ENCODE assay signal across 8 cellular contexts in the genomic region with DNA sequence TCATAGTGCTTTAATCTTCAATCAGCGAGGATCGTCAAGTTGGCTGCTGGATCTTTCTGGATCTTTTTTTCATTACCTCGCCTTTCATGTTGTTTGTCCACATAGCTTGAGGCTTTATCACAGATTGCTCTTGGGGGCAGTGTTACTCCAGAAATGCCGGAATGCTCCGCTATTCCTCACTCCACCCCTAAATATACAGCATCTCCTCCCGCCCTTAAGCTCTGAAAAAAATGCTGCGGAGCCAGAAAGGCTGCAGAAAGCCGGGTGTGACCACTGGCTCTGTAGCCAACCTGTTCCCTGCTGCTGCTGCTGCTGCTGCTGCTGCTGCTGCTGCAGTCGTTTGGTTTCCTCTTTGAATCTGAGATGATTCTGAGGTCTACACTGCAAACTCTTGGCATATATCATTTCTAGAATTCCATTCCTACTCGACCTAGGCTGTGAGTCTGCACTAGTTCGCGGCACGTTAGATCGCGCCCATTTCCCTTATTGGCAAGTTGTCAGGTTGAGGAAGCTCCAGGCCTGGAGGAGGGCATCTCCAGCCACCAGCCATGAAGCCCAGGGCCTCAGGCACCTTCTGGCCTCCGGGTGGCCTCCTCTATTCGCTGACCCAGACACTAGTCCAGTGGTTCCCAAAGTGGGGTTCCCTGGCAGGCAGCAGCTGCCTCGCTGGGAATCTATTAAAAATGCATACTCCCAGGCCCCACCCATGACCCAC. TPM values are rescaled to one million over a fixed set of nuclear protein-coding genes. Genes with fewer than 3 reads are reported as not detected.
A peak's percentile ranks its signal among the peaks of the same experiment; 100 is the strongest.
DNase-seq lines count a peak whose midpoint lies in the region; ATAC-seq and TF ChIP-seq lines count a peak whose summit lies in the region.

No MANE protein-coding gene starts in this region.

- TF ChIP-seq POLR2A in esophagus muscularis mucosa (IDR thresholded peaks at IDR 0.05; ENCODE audit: low read depth): no peak

- peaks cover 5% of the 10 kb centered on the region for H3K27me3 Mint-ChIP-seq in activated T-cell treated with anti-CD3 and anti-CD28 coated beads, Interleukin-2, amount 50 U/mL, for 24 hours
- no peaks in the 10 kb centered on the region for H3K27me3 Mint-ChIP-seq in naive thymus-derived CD8-positive, alpha-beta T cell
- no peaks in the 10 kb centered on the region for H3K27me3 Mint-ChIP-seq in stimulated activated memory B cell treated with anti-CD40 and anti-IgM and Interleukin-4, amounts not matched to agents 10 μg/mL and 1 μg/mL and 100 μg/mL, for 72 hours

- intact Hi-C loops in OCI-LY7 (cut with micrococcal nuclease; ENCODE audit: unreplicated experiment): loop anchor here (5.0 kb wide), 1 partner anchor 266 kb away; the partner anchor contains the start of genes PQBP1 and TIMM17B
- intact Hi-C loops in esophagus muscularis mucosa (cut with DNase I): no loop called here

- DNase-seq in AG08396 (ENCODE audit: low spot score) (peak; percentile 87), HT1080 (ENCODE audit: low read depth) (peak; percentile 90), OCI-LY7 (ENCODE audit: low spot score) (peak; percentile 87), esophagus muscularis mucosa (ENCODE audit: extremely low spot score) (peak; percentile 91)
- DNase-seq in activated T-cell treated with anti-CD3 and anti-CD28 coated beads, Interleukin-2, amount 50 U/mL, for 24 hours: peak; percentile 52
- DNase-seq in naive thymus-derived CD8-positive, alpha-beta T cell: peak; percentile 15 to 89 (median 68)

- WGBS in esophagus muscularis mucosa: 50% methylated on average over 16 of the region's 18 CpGs

- POLR2A ChIA-PET in OCI-LY7 (lab: Charles Lee): interaction anchor here (0.6 to 0.7 kb wide), 4 partner anchors 41 to 1435 kb away, joined by 4 read pairs; no protein-coding TSS in a partner anchor
- POLR2A ChIA-PET in naive thymus-derived CD8-positive, alpha-beta T cell (lab: Charles Lee): interaction anchor here (0.6 to 1.6 kb wide), 3 partner anchors 14 to 287 kb away, joined by 3 to 5 read pairs (median 4); partner anchors contain the start of gene PIM2

- H3K4me3 Mint-ChIP-seq in activated T-cell treated with anti-CD3 and anti-CD28 coated beads, Interleukin-2, amount 50 U/mL, for 24 hours: no peak overlapping the region
- H3K4me3 Mint-ChIP-seq in naive thymus-derived CD8-positive, alpha-beta T cell: peak overlapping the region in 9 of 10 donors; percentile 11 to 62 (median 33)
- H3K4me3 Mint-ChIP-seq in stimulated activated memory B cell treated with anti-CD40 and anti-IgM and Interleukin-4, amounts not matched to agents 10 μg/mL and 1 μg/mL and 100 μg/mL, for 72 hours: no peak overlapping the region

- no peak for TF ChIP-seq EP300 in esophagus muscularis mucosa (IDR thresholded peaks at IDR 0.05)

- H3K36me3 ChIP-seq in OCI-LY7 (ENCODE audit: insufficient read depth, low read length) (no peaks in the 10 kb centered on the region), esophagus muscularis mucosa (no peaks in the 10 kb centered on the region)

- no peaks in the 10 kb centered on the region for H3K9me3 Mint-ChIP-seq in activated T-cell treated with anti-CD3 and anti-CD28 coated beads, Interleukin-2, amount 50 U/mL, for 24 hours
- no peaks in the 10 kb centered on the region for H3K9me3 Mint-ChIP-seq in naive thymus-derived CD8-positive, alpha-beta T cell
- no peaks in the 10 kb centered on the region for H3K9me3 Mint-ChIP-seq in stimulated activated memory B cell treated with anti-CD40 and anti-IgM and Interleukin-4, amounts not matched to agents 10 μg/mL and 1 μg/mL and 100 μg/mL, for 72 hours

- H3K4me1 ChIP-seq in OCI-LY7 (ENCODE audit: insufficient read depth, low read length, poor library complexity, severe bottlenecking) (peaks cover 11% of the 10 kb centered on the region), esophagus muscularis mucosa (peaks cover 0 to 8% (median 6%) of the 10 kb centered on the region in 4 donors)

- H2AFZ ChIP-seq in OCI-LY7 (ENCODE audit: low read length): no peak overlapping the region

- H3K4me3 ChIP-seq in OCI-LY7 (ENCODE audit: low read depth, low read length, poor library complexity, severe bottlenecking) (no peak overlapping the region), esophagus muscularis mucosa (peak overlapping the region in 1 of 4 donors; percentile 21)

- H4K20me1 ChIP-seq in OCI-LY7 (ENCODE audit: insufficient read depth, low read length): no peaks in the 10 kb centered on the region

- H3K27me3 ChIP-seq in esophagus muscularis mucosa: no peaks in the 10 kb centered on the region

- no peak overlapping the region for H3K27ac Mint-ChIP-seq in activated T-cell treated with anti-CD3 and anti-CD28 coated beads, Interleukin-2, amount 50 U/mL, for 24 hours
- peak overlapping the region in 7 of 10 donors; percentile 8 to 68 (median 44) for H3K27ac Mint-ChIP-seq in naive thymus-derived CD8-positive, alpha-beta T cell
- no peak overlapping the region for H3K27ac Mint-ChIP-seq in stimulated activated memory B cell treated with anti-CD40 and anti-IgM and Interleukin-4, amounts not matched to agents 10 μg/mL and 1 μg/mL and 100 μg/mL, for 72 hours

- peak overlapping the region; percentile 43; the same call in 1 of the 2 replicates for H3K4me2 ChIP-seq in OCI-LY7 (ENCODE audit: low read length)

- H3K4me1 Mint-ChIP-seq in activated T-cell treated with anti-CD3 and anti-CD28 coated beads, Interleukin-2, amount 50 U/mL, for 24 hours (ENCODE audit: low read depth): peaks cover 8% of the 10 kb centered on the region
- peaks cover 0 to 16% (median 4%) of the 10 kb centered on the region in 4 donors for H3K4me1 Mint-ChIP-seq in naive thymus-derived CD8-positive, alpha-beta T cell
- H3K4me1 Mint-ChIP-seq in stimulated activated memory B cell treated with anti-CD40 and anti-IgM and Interleukin-4, amounts not matched to agents 10 μg/mL and 1 μg/mL and 100 μg/mL, for 72 hours: no peaks in the 10 kb centered on the region

- peak; percentile 70 for TF ChIP-seq CTCF in OCI-LY7 (conservative IDR thresholded peaks at IDR 0.05; ENCODE audit: low read length)
- TF ChIP-seq CTCF in esophagus muscularis mucosa (IDR thresholded peaks at IDR 0.05): peak; percentile 32 to 48 (median 44)

- H3K9me3 ChIP-seq in OCI-LY7 (ENCODE audit: low read length) (no peaks in the 10 kb centered on the region), esophagus muscularis mucosa (no peaks in the 10 kb centered on the region)

- no peaks in the 10 kb centered on the region for H3K9me2 ChIP-seq in OCI-LY7 (ENCODE audit: insufficient read depth, low read length)

- H3K27ac ChIP-seq in OCI-LY7 (ENCODE audit: low read depth, low read length, poor library complexity, severe bottlenecking): peak overlapping the region; percentile 25
- H3K27ac ChIP-seq in esophagus muscularis mucosa (replicated peaks in 1 of 4): no peak overlapping the region

- CTCF ChIA-PET in OCI-LY7 (lab: Charles Lee; ENCODE audit: unreplicated experiment): no interaction called here

- no peaks in the 10 kb centered on the region for H3K79me2 ChIP-seq in OCI-LY7 (ENCODE audit: insufficient read depth, low read depth, low read length)

- no TSS peak for BruUV-seq in OCI-LY7 (replicated peaks; lab: Mats Ljungman, UMichigan)

- peak; percentile 94 for ATAC-seq in GM18867 (IDR thresholded peaks at IDR 0.05; ENCODE audit: unreplicated experiment)
- ATAC-seq in naive thymus-derived CD8-positive, alpha-beta T cell: peak; percentile 87 to 88
- ATAC-seq in stimulated activated memory B cell treated with anti-CD40 and anti-IgM and Interleukin-4, amounts not matched to agents 10 μg/mL and 1 μg/mL and 100 μg/mL, for 72 hours: peak; percentile 86

- H3K36me3 Mint-ChIP-seq in activated T-cell treated with anti-CD3 and anti-CD28 coated beads, Interleukin-2, amount 50 U/mL, for 24 hours (ENCODE audit: low read depth): no peaks in the 10 kb centered on the region
- no peaks in the 10 kb centered on the region for H3K36me3 Mint-ChIP-seq in naive thymus-derived CD8-positive, alpha-beta T cell
- no peaks in the 10 kb centered on the region for H3K36me3 Mint-ChIP-seq in stimulated activated memory B cell treated with anti-CD40 and anti-IgM and Interleukin-4, amounts not matched to agents 10 μg/mL and 1 μg/mL and 100 μg/mL, for 72 hours

RNA-seq across cellular contexts. Expression of gene WDR13, which starts 34.2 kb away (rescaled TPM):
- total RNA-seq in HT1080 (2014; rRNA removed; shearing (Covaris generic)): 66.1 and 74.0 TPM in 2 replicates
- 47.2 and 50.2 TPM in 2 replicates for polyA plus RNA-seq in HT1080 (2015; cell fraction: cytosol; rRNA removed)
- polyA plus RNA-seq in HT1080 (2015; cell fraction: nucleus; rRNA removed): 91.6 and 107 TPM in 2 replicates
- 46.7 and 55.6 TPM in 2 replicates for total RNA-seq in OCI-LY7 (2014; rRNA removed; shearing (Covaris generic))
- total RNA-seq in OCI-LY7 (2022) (40.3 and 58.5 TPM in 2 replicates), esophagus muscularis mucosa (100 to 1,000 TPM; 123 to 166 (median 152) TPM)
- 10 to 100 TPM; 49.5 to 51.5 TPM for total RNA-seq in naive thymus-derived CD8-positive, alpha-beta T cell
- polyA plus RNA-seq in naive thymus-derived CD8-positive, alpha-beta T cell: 10 to 100 TPM; 32.2 to 45.5 (median 40.6) TPM

RNA-seq across cellular contexts. Expression of gene WAS, which starts 52.1 kb away (rescaled TPM):
- total RNA-seq in HT1080 (2014; rRNA removed; shearing (Covaris generic)): 0.20 and 0.47 TPM in 2 replicates
- 0.10 TPM in 1 of 2 replicates, not detected in the other for polyA plus RNA-seq in HT1080 (2015; cell fraction: cytosol; rRNA removed)
- polyA plus RNA-seq in HT1080 (2015; cell fraction: nucleus; rRNA removed): 0.25 TPM in 1 of 2 replicates, not detected in the other
- total RNA-seq in OCI-LY7 (2014; rRNA removed; shearing (Covaris generic)): 43.9 and 44.8 TPM in 2 replicates
- total RNA-seq in OCI-LY7 (2022) (87.0 and 89.7 TPM in 2 replicates), esophagus muscularis mucosa (1 to 10 TPM; 3.2 to 9.9 (median 7.5) TPM)
- 10 to 100 TPM; 98.4 to 99.7 TPM for total RNA-seq in naive thymus-derived CD8-positive, alpha-beta T cell
- polyA plus RNA-seq in naive thymus-derived CD8-positive, alpha-beta T cell: 10 to 100 TPM; 13.9 to 25.1 (median 19.7) TPM

RNA-seq across cellular contexts. Expression of gene RBM3, which starts 57.2 kb away (rescaled TPM):
- 169 and 174 TPM in 2 replicates for total RNA-seq in HT1080 (2014; rRNA removed; shearing (Covaris generic))
- polyA plus RNA-seq in HT1080 (2015; cell fraction: cytosol; rRNA removed): 187 and 197 TPM in 2 replicates
- polyA plus RNA-seq in HT1080 (2015; cell fraction: nucleus; rRNA removed): 238 and 249 TPM in 2 replicates
- total RNA-seq in OCI-LY7 (2014; rRNA removed; shearing (Covaris generic)): 149 and 156 TPM in 2 replicates
- total RNA-seq in OCI-LY7 (2022) (188 and 202 TPM in 2 replicates), esophagus muscularis mucosa (100 to 1,000 TPM in 3 of 4 donors, 10 to 100 TPM in 1; 94.0 to 204 (median 156) TPM)
- 100 to 1,000 TPM; 204 to 209 TPM for total RNA-seq in naive thymus-derived CD8-positive, alpha-beta T cell
- polyA plus RNA-seq in naive thymus-derived CD8-positive, alpha-beta T cell: 100 to 1,000 TPM; 206 to 235 (median 235) TPM

Comparison
In these comparisons a context has a peak if more than half of its experiments do, and no peak if none do; other contexts are left out.
1. H3K27ac Mint-ChIP-seq: peak in naive thymus-derived CD8-positive, alpha-beta T cell (7 of 10); none in activated T-cell treated with anti-CD3 and anti-CD28 coated beads, Interleukin-2, amount 50 U/mL, for 24 hours (single experiment) and stimulated activated memory B cell treated with anti-CD40 and anti-IgM and Interleukin-4, amounts not matched to agents 10 μg/mL and 1 μg/mL and 100 μg/mL, for 72 hours (single experiment).
2. H3K4me3 Mint-ChIP-seq: peak in naive thymus-derived CD8-positive, alpha-beta T cell (9 of 10); none in activated T-cell treated with anti-CD3 and anti-CD28 coated beads, Interleukin-2, amount 50 U/mL, for 24 hours (single experiment) and stimulated activated memory B cell treated with anti-CD40 and anti-IgM and Interleukin-4, amounts not matched to agents 10 μg/mL and 1 μg/mL and 100 μg/mL, for 72 hours (single experiment).
3. RNA of gene WAS, which starts 52.1 kb away (total RNA-seq): 98.4 to 99.7 TPM in naive thymus-derived CD8-positive, alpha-beta T cell and 43.9 to 89.7 TPM in OCI-LY7; 3.2 to 9.9 TPM in esophagus muscularis mucosa and 0.20 to 0.47 TPM in HT1080; every median in the first group is over 4 times any median in the second.
4. Peak in every context shown above with its lines, with median percentiles within 50 percentile points of each other: DNase-seq and ATAC-seq.